23 cellular contexts compared by ENCODE assay signal in the genomic region with DNA sequence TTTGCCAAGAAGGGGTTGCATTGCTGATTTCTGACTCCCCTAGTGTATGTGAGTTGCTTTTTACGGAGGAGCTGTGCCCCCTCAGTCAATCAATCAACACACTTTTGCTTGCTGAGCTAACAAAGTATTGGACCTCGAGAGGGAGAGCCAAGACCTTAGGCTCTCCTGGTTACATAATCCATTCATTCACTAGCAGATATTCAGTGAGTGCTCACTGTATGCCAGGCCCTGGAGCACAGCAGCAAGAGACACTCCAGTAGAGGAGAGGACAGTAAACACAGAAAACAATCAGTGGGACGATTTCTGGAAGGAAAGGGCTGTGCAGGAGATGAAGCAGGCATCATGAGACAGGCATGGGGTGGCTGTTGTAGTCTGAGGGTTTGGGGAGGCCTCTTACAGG. TPM values are rescaled to one million over a fixed set of nuclear protein-coding genes. Genes with fewer than 3 reads are reported as not detected.
"Had no signal": no experiment of that assay in that cellular context is flagged by ENCODE, and none has a peak within 500 bp of the region (broad histone marks: within the 10 kb centered on the region; RNA-seq: fewer than 3 reads in every experiment).

No MANE protein-coding gene starts in this region.

- H3K36me3 Mint-ChIP-seq: activated naive CD4-positive, alpha-beta T cell treated with anti-CD3 and anti-CD28 coated beads, Interleukin-2, amount 10 ng/mL, durations not matched to agents 7 days and 5 days; immature natural killer cell; natural killer cell treated with Interleukin-12 subunit alpha and Interleukin-12 subunit beta and Interleukin-15 and Interleukin-18, amount 100 ng/mL, for 72 hours; stimulated activated memory B cell treated with anti-CD40 and anti-IgM and Interleukin-4, amounts not matched to agents 10 μg/mL and 1 μg/mL and 100 μg/mL, for 72 hours had no signal

- H3K4me3 Mint-ChIP-seq: activated naive CD4-positive, alpha-beta T cell treated with anti-CD3 and anti-CD28 coated beads, Interleukin-2, amount 10 ng/mL, durations not matched to agents 7 days and 5 days; activated naive CD8-positive, alpha-beta T cell treated with anti-CD3 and anti-CD28 coated beads, Interleukin-2, amount 50 U/mL, for 24 hours; natural killer cell treated with Interleukin-12 subunit alpha and Interleukin-12 subunit beta and Interleukin-15 and Interleukin-18, amount 100 ng/mL, for 72 hours; stimulated activated memory B cell treated with anti-CD40 and anti-IgM and Interleukin-4, amounts not matched to agents 10 μg/mL and 1 μg/mL and 100 μg/mL, for 72 hours had no signal

- H3K27ac ChIP-seq: brain microvascular endothelial cell, lower lobe of right lung, prostate gland, right lobe of liver, thyroid gland, VCaP had no signal

- H3K27ac Mint-ChIP-seq: activated naive CD4-positive, alpha-beta T cell treated with anti-CD3 and anti-CD28 coated beads, Interleukin-2, amount 10 ng/mL, durations not matched to agents 7 days and 5 days; activated naive CD8-positive, alpha-beta T cell treated with anti-CD3 and anti-CD28 coated beads, Interleukin-2, amount 50 U/mL, for 24 hours; natural killer cell treated with Interleukin-12 subunit alpha and Interleukin-12 subunit beta and Interleukin-15 and Interleukin-18, amount 100 ng/mL, for 72 hours; stimulated activated memory B cell treated with anti-CD40 and anti-IgM and Interleukin-4, amounts not matched to agents 10 μg/mL and 1 μg/mL and 100 μg/mL, for 72 hours had no signal

- H3K9me3 ChIP-seq: lower lobe of right lung, prostate gland, right lobe of liver, thyroid gland had no signal

- DNase-seq: activated CD4-positive, CD25-positive, alpha-beta regulatory T cell treated with anti-CD3 and anti-CD28 coated beads, Interleukin-2, amount 50 U/mL, for 72 hours; activated CD8-positive, alpha-beta memory T cell treated with anti-CD3 and anti-CD28 coated beads for 24 hours; activated CD8-positive, alpha-beta memory T cell treated with anti-CD3 and anti-CD28 coated beads, Interleukin-2, amount 50 U/mL, for 48 hours; activated effector memory CD4-positive, alpha-beta T cell treated with Interleukin-2 at 50 U/mL for 16 hours; activated naive CD4-positive, alpha-beta T cell treated with anti-CD3 and anti-CD28 coated beads, Interleukin-2, amount 10 ng/mL, durations not matched to agents 7 days and 5 days; activated naive CD8-positive, alpha-beta T cell treated with anti-CD3 and anti-CD28 coated beads, Interleukin-2, amount 50 U/mL, for 24 hours; activated T-cell treated with anti-CD3 and anti-CD28 coated beads, Interleukin-2, amount 50 U/mL, for 48 hours; aorta; brain microvascular endothelial cell; cortex of kidney; erythroblast; immature natural killer cell; kidney glomerular epithelial cell; lower lobe of right lung; right lobe of liver; stimulated activated CD4-positive, alpha-beta T cell treated with anti-CD3 and anti-CD28 coated beads, Interleukin-4, amount 100 ng/mL, for 24 hours; SW 1271; T-helper 2 cell; thyroid gland had no signal

- H3K27me3 Mint-ChIP-seq: activated naive CD8-positive, alpha-beta T cell treated with anti-CD3 and anti-CD28 coated beads, Interleukin-2, amount 50 U/mL, for 24 hours; natural killer cell treated with Interleukin-12 subunit alpha and Interleukin-12 subunit beta and Interleukin-15 and Interleukin-18, amount 100 ng/mL, for 72 hours had no signal

- H3K27me3 ChIP-seq: brain microvascular endothelial cell, right lobe of liver, thyroid gland had no signal

- H3K4me3 ChIP-seq: lower lobe of right lung, prostate gland, right lobe of liver, thyroid gland had no signal

- ATAC-seq: activated naive CD8-positive, alpha-beta T cell treated with anti-CD3 and anti-CD28 coated beads, Interleukin-2, amount 50 U/mL, for 24 hours had no signal

- H3K36me3 ChIP-seq: brain microvascular endothelial cell, lower lobe of right lung, prostate gland, right lobe of liver, thyroid gland had no signal

- H3K4me1 Mint-ChIP-seq: activated naive CD4-positive, alpha-beta T cell treated with anti-CD3 and anti-CD28 coated beads, Interleukin-2, amount 10 ng/mL, durations not matched to agents 7 days and 5 days; activated naive CD8-positive, alpha-beta T cell treated with anti-CD3 and anti-CD28 coated beads, Interleukin-2, amount 50 U/mL, for 24 hours; immature natural killer cell; stimulated activated memory B cell treated with anti-CD40 and anti-IgM and Interleukin-4, amounts not matched to agents 10 μg/mL and 1 μg/mL and 100 μg/mL, for 72 hours had no signal

- H3K9me3 Mint-ChIP-seq: activated naive CD4-positive, alpha-beta T cell treated with anti-CD3 and anti-CD28 coated beads, Interleukin-2, amount 10 ng/mL, durations not matched to agents 7 days and 5 days; activated naive CD8-positive, alpha-beta T cell treated with anti-CD3 and anti-CD28 coated beads, Interleukin-2, amount 50 U/mL, for 24 hours; immature natural killer cell; natural killer cell treated with Interleukin-12 subunit alpha and Interleukin-12 subunit beta and Interleukin-15 and Interleukin-18, amount 100 ng/mL, for 72 hours had no signal

- H3K4me1 ChIP-seq: prostate gland, right lobe of liver had no signal

RNA-seq across cellular contexts. Expression of a gene that starts 18.0 kb away (rescaled TPM):
- total RNA-seq: natural killer cell treated with Interleukin-12 subunit alpha and Interleukin-12 subunit beta and Interleukin-15 and Interleukin-18, amount 100 ng/mL, for 72 hours had no signal
- polyA plus RNA-seq: immature natural killer cell had no signal
